Comparison of ENCODE assay signal across 8 cellular contexts in the genomic region with DNA sequence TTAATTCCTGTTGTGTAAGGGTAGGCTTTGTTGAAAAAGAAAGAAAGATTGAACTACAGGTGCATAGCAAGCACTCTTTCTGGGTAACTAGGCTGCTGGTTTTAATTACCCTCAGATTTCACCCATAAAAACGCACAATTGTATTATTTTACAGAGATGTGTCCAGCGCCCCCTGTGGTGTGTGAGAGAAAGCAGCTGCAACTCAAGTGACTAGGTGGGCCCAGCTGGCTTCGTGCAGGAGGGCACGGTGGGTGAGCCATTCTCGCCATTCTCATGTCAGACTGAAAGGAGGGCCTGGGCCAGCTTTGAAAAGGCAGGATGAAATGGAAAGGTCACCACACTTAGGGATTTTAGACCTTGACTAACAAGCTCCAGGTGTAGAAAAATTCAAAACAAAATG.
A peak's percentile ranks its signal among the peaks of the same experiment; 100 is the strongest.
DNase-seq lines count a peak whose midpoint lies in the region; ATAC-seq, FAIRE-seq and TF ChIP-seq lines count a peak whose summit lies in the region.

No MANE protein-coding gene starts in this region.

- H3K9me3 ChIP-seq in OCI-LY1 (ENCODE audit: low read length) (no peaks in the 10 kb centered on the region), right lobe of liver (no peaks in the 10 kb centered on the region)

- H3K27me3 ChIP-seq in OCI-LY1 (ENCODE audit: insufficient read depth, low read length) (no peaks in the 10 kb centered on the region), right lobe of liver (no peaks in the 10 kb centered on the region)

- H4K20me1 ChIP-seq in OCI-LY1 (ENCODE audit: insufficient read depth, low read length), result no peaks in the 10 kb centered on the region

- FAIRE-seq in H54 (lab: Jason Lieb, UNC), result no peak

- H3K4me2 ChIP-seq in OCI-LY1 (ENCODE audit: low read length), result no peak overlapping the region

- no peak overlapping the region for H3K4me3 Mint-ChIP-seq in activated naive CD8-positive, alpha-beta T cell treated with anti-CD3 and anti-CD28 coated beads for 36 hours

- TF ChIP-seq CTCF in OCI-LY1 (IDR thresholded peaks at IDR 0.05; ENCODE audit: low read length) (peak; percentile 73), right lobe of liver (IDR thresholded peaks at IDR 0.05) (peak in 3 of 4 donors; percentile 16 to 29 (median 16))

- H3K4me1 ChIP-seq in OCI-LY1 (ENCODE audit: insufficient read depth, low read length, severe bottlenecking) (no peaks in the 10 kb centered on the region), right lobe of liver (peaks cover 0 to 14% (median 4%) of the 10 kb centered on the region in 4 donors)

- no peaks in the 10 kb centered on the region for H3K27me3 Mint-ChIP-seq in activated naive CD8-positive, alpha-beta T cell treated with anti-CD3 and anti-CD28 coated beads for 36 hours

- 96% methylated on average over 5 of the region's 5 CpGs for WGBS in right lobe of liver (ENCODE audit: insufficient coverage, low coverage, low lambda C conversion rate, missing lambda C conversion rate)

- H3K27ac ChIP-seq in OCI-LY1 (ENCODE audit: low read depth, low read length, poor library complexity, severe bottlenecking) (no peak overlapping the region), right lobe of liver (no peak overlapping the region)

- H3K36me3 ChIP-seq in OCI-LY1 (ENCODE audit: insufficient read depth, low read length), result peaks cover 47% of the 10 kb centered on the region
- H3K36me3 ChIP-seq in right lobe of liver, result peaks cover 0 to 51% (median 20%) of the 10 kb centered on the region in 4 donors

- H3K36me3 Mint-ChIP-seq in activated naive CD8-positive, alpha-beta T cell treated with anti-CD3 and anti-CD28 coated beads for 36 hours, result peaks cover 56% of the 10 kb centered on the region

- no peak overlapping the region for H2AFZ ChIP-seq in OCI-LY1 (ENCODE audit: low read length)

- H3F3A ChIP-seq in OCI-LY1 (ENCODE audit: insufficient read depth, low read length), result no peaks in the 10 kb centered on the region

- H3K27ac Mint-ChIP-seq in activated naive CD8-positive, alpha-beta T cell treated with anti-CD3 and anti-CD28 coated beads for 36 hours, result peak overlapping the region; percentile 68

- peak; percentile 45 for DNase-seq in ELF-1 (ENCODE audit: low read depth, low spot score)
- no peak for DNase-seq in activated naive CD8-positive, alpha-beta T cell treated with anti-CD3 and anti-CD28 coated beads for 36 hours
- no peak for DNase-seq in right lobe of liver
- DNase-seq in NCI-H510A (lab: John Stamatoyannopoulos, UW), result no peak
- no peak for DNase-seq in H54 (ENCODE audit: insufficient read length, low spot score)

- H3K79me2 ChIP-seq in OCI-LY1 (ENCODE audit: insufficient read depth, low read length), result no peaks in the 10 kb centered on the region

- intact Hi-C loops in right lobe of liver (cut with DNase I), result no loop called here

- TF ChIP-seq POLR2A in right lobe of liver (IDR thresholded peaks at IDR 0.05), result no peak
- TF ChIP-seq POLR2A in H54 (IDR thresholded peaks at IDR 0.05; ENCODE audit: low read depth, low read length), result no peak

- peaks cover 2% of the 10 kb centered on the region for H3K4me1 Mint-ChIP-seq in activated naive CD8-positive, alpha-beta T cell treated with anti-CD3 and anti-CD28 coated beads for 36 hours

- no peak overlapping the region for H3K9ac ChIP-seq in OCI-LY1 (ENCODE audit: low read length)

- no peak overlapping the region for H3K4me3 ChIP-seq in OCI-LY1 (ENCODE audit: low read depth, low read length, poor library complexity, severe bottlenecking)
- no peak overlapping the region for H3K4me3 ChIP-seq in right lobe of liver

- no peaks in the 10 kb centered on the region for H3K9me3 Mint-ChIP-seq in activated naive CD8-positive, alpha-beta T cell treated with anti-CD3 and anti-CD28 coated beads for 36 hours

- no peaks in the 10 kb centered on the region for H3K9me2 ChIP-seq in OCI-LY1 (ENCODE audit: low read depth, low read length)

- ATAC-seq in right lobe of liver, result no peak
- ATAC-seq in HG03025 (IDR thresholded peaks at IDR 0.05; ENCODE audit: low FRiP score, unreplicated experiment), result no peak
- no peak for ATAC-seq in GM18861 (IDR thresholded peaks at IDR 0.05; ENCODE audit: unreplicated experiment)
